In the genomic region with DNA sequence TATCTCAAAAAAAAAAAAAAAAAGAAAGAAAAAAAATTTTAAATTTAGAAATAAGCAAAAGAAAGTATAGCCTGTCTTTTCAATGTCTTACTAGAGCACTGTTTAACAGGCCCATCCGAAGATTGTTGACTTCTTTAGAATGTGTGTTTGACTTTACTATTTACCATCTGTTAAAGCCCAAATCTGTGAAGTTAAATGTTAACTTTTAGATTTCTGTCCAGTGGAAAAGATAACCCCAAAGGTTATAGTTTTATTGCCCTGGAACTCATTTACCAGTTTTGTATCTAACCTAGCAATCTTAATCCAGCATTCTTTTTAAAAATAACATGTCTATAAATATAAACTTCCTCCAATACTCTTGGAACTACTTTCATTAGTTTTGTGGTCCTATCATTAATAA, we compare ENCODE assay signal across 22 cellular contexts.
"Had no signal": no experiment of that assay in that cellular context is flagged by ENCODE, and none has a peak within 500 bp of the region (broad histone marks: within the 10 kb centered on the region; RNA-seq: fewer than 3 reads in every experiment).

No MANE protein-coding gene starts in this region.

- H3K4me3 Mint-ChIP-seq: mesothelial cell of epicardium; naive thymus-derived CD8-positive, alpha-beta T cell; nephron progenitor cell; stimulated activated naive B cell treated with anti-CD40 and anti-IgM and Interleukin-4, amounts not matched to agents 10 μg/mL and 1 μg/mL and 100 μg/mL, for 72 hours; stimulated activated naive CD8-positive, alpha-beta T cell treated with anti-CD3 and anti-CD28 coated beads, Interleukin-15, Interleukin-2, amounts not matched to agents 100 ng/mL and 50 ng/mL, for 24 hours had no signal

- H3K4me1 Mint-ChIP-seq: mesothelial cell of epicardium; naive thymus-derived CD8-positive, alpha-beta T cell had no signal

- H3K4me1 ChIP-seq: psoas muscle, spleen, tibial nerve, upper lobe of left lung had no signal

- DNase-seq: cerebellar nuclear complex; cortex of kidney; effector CD4-positive, alpha-beta T cell; left cardiac atrium; left ventricle myocardium superior; mesenchymal stem cell; naive thymus-derived CD8-positive, alpha-beta T cell; nephron progenitor cell; nucleus accumbens; psoas muscle; right cardiac atrium; spleen; stimulated activated CD4-positive, alpha-beta T cell treated with anti-CD3 and anti-CD28 coated beads, Interleukin-2, amount 100 ng/mL, for 48 hours; stimulated activated naive B cell treated with anti-CD40 and anti-IgM and Interleukin-4, amounts not matched to agents 10 μg/mL and 1 μg/mL and 100 μg/mL, for 72 hours; upper lobe of left lung had no signal

- ATAC-seq: left cardiac atrium; left ventricle myocardium superior; naive thymus-derived CD8-positive, alpha-beta T cell; psoas muscle; right cardiac atrium; stimulated activated naive B cell treated with anti-CD40 and anti-IgM and Interleukin-4, amounts not matched to agents 10 μg/mL and 1 μg/mL and 100 μg/mL, for 72 hours had no signal

- H3K27ac Mint-ChIP-seq: mesothelial cell of epicardium; naive thymus-derived CD8-positive, alpha-beta T cell; nephron progenitor cell; stimulated activated naive B cell treated with anti-CD40 and anti-IgM and Interleukin-4, amounts not matched to agents 10 μg/mL and 1 μg/mL and 100 μg/mL, for 72 hours; stimulated activated naive CD8-positive, alpha-beta T cell treated with anti-CD3 and anti-CD28 coated beads, Interleukin-15, Interleukin-2, amounts not matched to agents 100 ng/mL and 50 ng/mL, for 24 hours had no signal

- FAIRE-seq: frontal cortex, urothelium cell line had no signal

- H3K27me3 ChIP-seq: spleen, tibial nerve, upper lobe of left lung had no signal

- H3K27ac ChIP-seq: psoas muscle, skin epidermis, spleen, thoracic aorta, tibial nerve, upper lobe of left lung had no signal

- H3K36me3 ChIP-seq: spleen, thoracic aorta, tibial nerve, upper lobe of left lung had no signal

- H3K4me3 ChIP-seq: psoas muscle, skin epidermis, spleen, thoracic aorta, tibial nerve, upper lobe of left lung had no signal
